Comparison of ENCODE assay signal across 16 cellular contexts in genomic region chr6:164929155-164929977, GRCh38.
"Had no signal": no experiment of that assay in that cellular context is flagged by ENCODE, and none has a peak within 500 bp of the region (broad histone marks: within the 10 kb centered on the region; RNA-seq: fewer than 3 reads in every experiment).

No MANE protein-coding gene starts in this region.

- H3K36me3 ChIP-seq: ascending aorta, thoracic aorta had no signal

- DNase-seq: activated naive CD4-positive, alpha-beta T cell treated with Interleukin-2 at 50 U/mL for 16 hours; activated T-cell treated with anti-CD3 and anti-CD28 coated beads for 4 hours; mesenchymal stem cell; right cardiac atrium; small intestine; stimulated activated naive CD8-positive, alpha-beta T cell treated with anti-CD3 and anti-CD28 coated beads, Interleukin-15, Interleukin-2, amounts not matched to agents 100 U/mL and 50 U/mL, for 24 hours had no signal

- H3K27ac ChIP-seq: ascending aorta, thoracic aorta had no signal

- H3K27me3 Mint-ChIP-seq: activated T-helper 17 cell treated with anti-CD3 and anti-CD28 coated beads, Interleukin-2, amount 50 U/mL, for 72 hours; natural killer cell treated with Interleukin-12 subunit alpha and Interleukin-12 subunit beta and Interleukin-15 and Interleukin-18, amount 100 ng/mL, for 72 hours; progenitor cell of endocrine pancreas had no signal

- H3K27ac Mint-ChIP-seq: activated T-helper 17 cell treated with anti-CD3 and anti-CD28 coated beads, Interleukin-2, amount 50 U/mL, for 72 hours; natural killer cell treated with Interleukin-12 subunit alpha and Interleukin-12 subunit beta and Interleukin-15 and Interleukin-18, amount 100 ng/mL, for 72 hours; progenitor cell of endocrine pancreas; T-helper 2 cell treated with Interferon-gamma antibody and Interleukin-4, amounts not matched to agents 5 μg/mL and 100 μg/mL, for 36 hours had no signal

- H3K4me3 ChIP-seq: ascending aorta, thoracic aorta had no signal

- H3K9me3 Mint-ChIP-seq: activated T-helper 17 cell treated with anti-CD3 and anti-CD28 coated beads, Interleukin-2, amount 50 U/mL, for 72 hours; natural killer cell treated with Interleukin-12 subunit alpha and Interleukin-12 subunit beta and Interleukin-15 and Interleukin-18, amount 100 ng/mL, for 72 hours; T-helper 2 cell treated with Interferon-gamma antibody and Interleukin-4, amounts not matched to agents 5 μg/mL and 100 μg/mL, for 36 hours had no signal

- H3K4me3 Mint-ChIP-seq: activated T-helper 17 cell treated with anti-CD3 and anti-CD28 coated beads, Interleukin-2, amount 50 U/mL, for 72 hours; natural killer cell treated with Interleukin-12 subunit alpha and Interleukin-12 subunit beta and Interleukin-15 and Interleukin-18, amount 100 ng/mL, for 72 hours; T-helper 2 cell treated with Interferon-gamma antibody and Interleukin-4, amounts not matched to agents 5 μg/mL and 100 μg/mL, for 36 hours had no signal

- H3K4me1 Mint-ChIP-seq: activated T-helper 17 cell treated with anti-CD3 and anti-CD28 coated beads, Interleukin-2, amount 50 U/mL, for 72 hours had no signal

- FAIRE-seq: bronchial epithelial cell, colon, keratinocyte, small intestine, urothelium cell line had no signal

- H3K27me3 ChIP-seq: ascending aorta had no signal

- H3K9me3 ChIP-seq: ascending aorta, thoracic aorta had no signal

- H3K4me1 ChIP-seq: ascending aorta had no signal

- H3K36me3 Mint-ChIP-seq: natural killer cell treated with Interleukin-12 subunit alpha and Interleukin-12 subunit beta and Interleukin-15 and Interleukin-18, amount 100 ng/mL, for 72 hours had no signal
